In the genomic region with DNA sequence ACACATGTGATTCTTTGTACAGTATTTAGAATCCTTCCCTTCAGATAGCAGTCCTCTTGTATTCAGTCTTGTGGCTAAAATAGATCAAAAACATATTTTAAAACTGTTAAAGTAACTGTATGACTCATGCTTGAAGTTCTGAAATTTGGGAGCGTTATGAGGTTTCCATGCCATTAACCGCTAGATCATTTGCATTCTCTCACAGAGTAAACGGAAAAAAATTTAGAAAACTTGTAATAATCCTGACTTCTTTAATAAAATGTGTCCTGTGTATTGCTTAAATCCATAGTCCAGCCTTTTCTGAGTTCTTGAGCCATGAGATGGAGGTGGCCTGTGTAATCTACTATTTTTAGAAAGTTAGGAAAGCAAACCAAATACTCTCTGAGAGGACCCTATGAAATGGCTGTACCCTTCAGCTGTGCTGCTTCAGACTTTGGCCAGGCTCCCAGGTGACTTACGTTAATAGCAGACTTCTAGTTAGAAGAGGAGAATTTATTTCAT, we compare ENCODE assay signal across 8 cellular contexts.
DNase-seq lines count a peak whose midpoint lies in the region; ATAC-seq and TF ChIP-seq lines count a peak whose summit lies in the region.

No MANE protein-coding gene starts in this region.

- peak overlapping the region; percentile 28 to 69 (median 63) for H3K4me3 Mint-ChIP-seq in nephron

- peaks cover 62% of the 10 kb centered on the region for H3K4me1 Mint-ChIP-seq in nephron

- peak; percentile 72 for DNase-seq in DMS 273 (lab: John Stamatoyannopoulos, UW; ENCODE audit: unreplicated experiment)
- no peak for DNase-seq in DMS 273 treated with DMSO at 0.1 percent for 48 hours (lab: John Stamatoyannopoulos, UW)
- peak; percentile 20 to 53 for DNase-seq in NCI-H446 (lab: John Stamatoyannopoulos, UW)
- DNase-seq in choroid plexus epithelial cell (ENCODE audit: low read depth) = peak; percentile 87
- no peak for DNase-seq in GM13976 (ENCODE audit: low spot score)
- DNase-seq in activated CD8-positive, alpha-beta memory T cell treated with anti-CD3 and anti-CD28 coated beads, Interleukin-2, amount 50 U/mL, for 48 hours = no peak

- H3K4me3 ChIP-seq in choroid plexus epithelial cell (ENCODE audit: low read depth, low read length) = peak overlapping the region; percentile 9

- ATAC-seq in HG02610 (IDR thresholded peaks at IDR 0.05; ENCODE audit: unreplicated experiment) = peak; percentile 83

- peak overlapping the region; percentile 79 to 99 (median 86) for H3K27ac Mint-ChIP-seq in nephron

- no peaks in the 10 kb centered on the region for H3K9me3 Mint-ChIP-seq in nephron

- H3K36me3 Mint-ChIP-seq in nephron (ENCODE audit: low read depth) = peaks cover 20% of the 10 kb centered on the region

- in situ Hi-C loops in GM13976 (cut with MboI; ENCODE audit: low sequenced_read_pairs, unreplicated experiment) = no loop called here

- TF ChIP-seq CTCF in choroid plexus epithelial cell (conservative IDR thresholded peaks at IDR 0.05; ENCODE audit: low read depth, low read length) (no peak), nephron (IDR thresholded peaks at IDR 0.05; ENCODE audit: unreplicated experiment in 3 of 3) (no peak), GM13976 (IDR thresholded peaks at IDR 0.05; ENCODE audit: borderline replicate concordance, control extremely low read depth, extremely low read depth, insufficient read depth, missing control alignments) (no peak)

- H3K27me3 Mint-ChIP-seq in nephron (ENCODE audit: low read depth) = no peaks in the 10 kb centered on the region

Comparison
In these comparisons a context has a peak if more than half of its experiments do, and no peak if none do; other contexts are left out.
1. DNase-seq: peak in DMS 273 (single experiment), NCI-H446 (2 of 2) and choroid plexus epithelial cell (single experiment); none in DMS 273 treated with DMSO at 0.1 percent for 48 hours (single experiment), GM13976 (single experiment) and activated CD8-positive, alpha-beta memory T cell treated with anti-CD3 and anti-CD28 coated beads, Interleukin-2, amount 50 U/mL, for 48 hours (single experiment).